31 cellular contexts compared by ENCODE assay signal in the genomic region with DNA sequence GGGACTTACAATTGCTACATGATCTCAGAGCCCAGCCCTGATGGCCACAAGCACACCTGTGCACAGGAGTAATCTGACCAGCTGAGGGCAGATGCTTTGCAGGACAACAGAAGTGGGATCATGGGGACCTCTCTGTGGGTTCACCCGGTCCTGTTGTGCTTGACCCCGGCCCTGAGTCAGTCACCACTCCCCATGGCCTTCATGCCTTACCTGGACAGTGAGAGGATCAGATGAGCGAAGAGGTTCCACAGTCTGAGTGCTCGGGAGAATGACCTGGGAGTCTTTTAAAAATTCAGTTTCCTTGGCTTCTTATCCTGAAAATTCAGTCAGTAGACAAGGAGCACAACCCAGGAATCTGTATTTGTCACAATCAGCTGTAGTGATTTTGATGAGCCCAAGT.
"Had no signal": no experiment of that assay in that cellular context is flagged by ENCODE, and none has a peak within 500 bp of the region (broad histone marks: within the 10 kb centered on the region; RNA-seq: fewer than 3 reads in every experiment).

No MANE protein-coding gene starts in this region.

- DNase-seq: activated B cell treated with CpG ODN at 0.5 μM for 24 hours; activated CD4-positive, alpha-beta memory T cell treated with anti-CD3 and anti-CD28 coated beads for 36 hours; activated CD4-positive, alpha-beta T cell treated with anti-CD3 and anti-CD28 coated beads, Interleukin-2, amount 50 U/mL, for 1 hour; activated CD8-positive, alpha-beta memory T cell treated with anti-CD3 and anti-CD28 coated beads, Interleukin-2, amount 10 ng/mL, durations not matched to agents 7 days and 5 days; activated CD8-positive, alpha-beta memory T cell treated with anti-CD3 and anti-CD28 coated beads, Interleukin-2, amount 50 U/mL, for 4 hours; activated CD8-positive, alpha-beta T cell treated with anti-CD3 and anti-CD28 coated beads, Interleukin-2, amount 10 ng/mL, durations not matched to agents 7 days and 5 days; activated effector memory CD4-positive, alpha-beta T cell treated with anti-CD3 and anti-CD28 coated beads, Interleukin-2, amount 50 U/mL, for 16 hours; activated naive CD4-positive, alpha-beta T cell treated with anti-CD3 and anti-CD28 coated beads for 36 hours; activated naive CD8-positive, alpha-beta T cell treated with anti-CD3 and anti-CD28 coated beads for 36 hours; activated naive CD8-positive, alpha-beta T cell treated with anti-CD3 and anti-CD28 coated beads, Interleukin-2, amount 50 U/mL, for 24 hours; activated T-cell treated with anti-CD3 and anti-CD28 coated beads, Interleukin-2, amount 50 U/mL, for 1 hour; activated T-cell treated with anti-CD3 and anti-CD28 coated beads, Interleukin-2, amount 50 U/mL, for 48 hours; adrenal gland; amygdala; aorta; body of pancreas; caudate nucleus; effector CD8-positive, alpha-beta T cell; foreskin keratinocyte; gastrocnemius medialis; glutamatergic neuron; heart left ventricle; T-helper 1 cell; T-helper 17 cell; T1000; WERI-Rb-1 had no signal

- H3K4me3 Mint-ChIP-seq: activated B cell treated with CpG ODN at 0.5 μM for 24 hours; activated CD4-positive, alpha-beta memory T cell treated with anti-CD3 and anti-CD28 coated beads for 36 hours; activated CD8-positive, alpha-beta memory T cell treated with anti-CD3 and anti-CD28 coated beads, Interleukin-2, amount 10 ng/mL, durations not matched to agents 7 days and 5 days; activated CD8-positive, alpha-beta T cell treated with anti-CD3 and anti-CD28 coated beads, Interleukin-2, amount 10 ng/mL, durations not matched to agents 7 days and 5 days; activated naive CD4-positive, alpha-beta T cell treated with anti-CD3 and anti-CD28 coated beads for 36 hours; activated naive CD4-positive, alpha-beta T cell treated with anti-CD3 and anti-CD28 coated beads, Interleukin-2, amount 50 U/mL, for 24 hours; activated naive CD8-positive, alpha-beta T cell treated with anti-CD3 and anti-CD28 coated beads for 36 hours; activated naive CD8-positive, alpha-beta T cell treated with anti-CD3 and anti-CD28 coated beads, Interleukin-2, amount 50 U/mL, for 24 hours; activated T-helper 1 cell treated with anti-CD3 and anti-CD28 coated beads, Interleukin-12 subunit alpha, Interleukin-12 subunit beta, Interleukin-2, Interleukin-4 antibody, amounts not matched to agents 30 ng/mL and 10 ng/mL and 1 ng/mL, durations not matched to agents 14 hours and 24 hours and 36 hours; T-helper 17 cell; T-helper 2 cell treated with Interferon-gamma antibody and Interleukin-4, amounts not matched to agents 5 μg/mL and 100 μg/mL, for 36 hours had no signal

- H3K27ac ChIP-seq: adrenal gland, body of pancreas, foreskin keratinocyte, gastrocnemius medialis, heart left ventricle, WERI-Rb-1 had no signal

- H3K27me3 Mint-ChIP-seq: activated B cell treated with CpG ODN at 0.5 μM for 24 hours; activated CD8-positive, alpha-beta memory T cell treated with anti-CD3 and anti-CD28 coated beads, Interleukin-2, amount 10 ng/mL, durations not matched to agents 7 days and 5 days; activated naive CD4-positive, alpha-beta T cell treated with anti-CD3 and anti-CD28 coated beads, Interleukin-2, amount 50 U/mL, for 24 hours; activated naive CD8-positive, alpha-beta T cell treated with anti-CD3 and anti-CD28 coated beads for 36 hours; activated naive CD8-positive, alpha-beta T cell treated with anti-CD3 and anti-CD28 coated beads, Interleukin-2, amount 50 U/mL, for 24 hours had no signal

- H3K36me3 ChIP-seq: adrenal gland, gastrocnemius medialis, heart left ventricle, WERI-Rb-1 had no signal

- H3K4me3 ChIP-seq: adrenal gland, body of pancreas, gastrocnemius medialis, heart left ventricle had no signal

- H3K9me3 ChIP-seq: adrenal gland, body of pancreas, gastrocnemius medialis, heart left ventricle had no signal

- H3K27me3 ChIP-seq: adrenal gland, body of pancreas, foreskin keratinocyte, gastrocnemius medialis, heart left ventricle had no signal

- H3K4me1 ChIP-seq: adrenal gland, body of pancreas, foreskin keratinocyte, gastrocnemius medialis, heart left ventricle had no signal

- H3K27ac Mint-ChIP-seq: activated B cell treated with CpG ODN at 0.5 μM for 24 hours; activated CD4-positive, alpha-beta memory T cell treated with anti-CD3 and anti-CD28 coated beads for 36 hours; activated CD8-positive, alpha-beta memory T cell treated with anti-CD3 and anti-CD28 coated beads, Interleukin-2, amount 10 ng/mL, durations not matched to agents 7 days and 5 days; activated CD8-positive, alpha-beta T cell treated with anti-CD3 and anti-CD28 coated beads, Interleukin-2, amount 10 ng/mL, durations not matched to agents 7 days and 5 days; activated naive CD4-positive, alpha-beta T cell treated with anti-CD3 and anti-CD28 coated beads for 36 hours; activated naive CD4-positive, alpha-beta T cell treated with anti-CD3 and anti-CD28 coated beads, Interleukin-2, amount 50 U/mL, for 24 hours; activated naive CD8-positive, alpha-beta T cell treated with anti-CD3 and anti-CD28 coated beads for 36 hours; activated naive CD8-positive, alpha-beta T cell treated with anti-CD3 and anti-CD28 coated beads, Interleukin-2, amount 50 U/mL, for 24 hours; activated T-helper 1 cell treated with anti-CD3 and anti-CD28 coated beads, Interleukin-12 subunit alpha, Interleukin-12 subunit beta, Interleukin-2, Interleukin-4 antibody, amounts not matched to agents 30 ng/mL and 10 ng/mL and 1 ng/mL, durations not matched to agents 14 hours and 24 hours and 36 hours; activated T-helper 2 cell treated with anti-CD3 and anti-CD28 coated beads, Interferon-gamma antibody, Interleukin-2, Interleukin-4, amounts not matched to agents 10 μg/mL and 5 μg/mL and 100 μg/mL, durations not matched to agents 14 hours and 24 hours and 36 hours; T-helper 17 cell; T-helper 2 cell treated with Interferon-gamma antibody and Interleukin-4, amounts not matched to agents 5 μg/mL and 100 μg/mL, for 36 hours had no signal

- H3K36me3 Mint-ChIP-seq: activated CD4-positive, alpha-beta memory T cell treated with anti-CD3 and anti-CD28 coated beads for 36 hours; activated CD8-positive, alpha-beta memory T cell treated with anti-CD3 and anti-CD28 coated beads, Interleukin-2, amount 10 ng/mL, durations not matched to agents 7 days and 5 days; activated naive CD4-positive, alpha-beta T cell treated with anti-CD3 and anti-CD28 coated beads, Interleukin-2, amount 50 U/mL, for 24 hours; activated naive CD8-positive, alpha-beta T cell treated with anti-CD3 and anti-CD28 coated beads for 36 hours had no signal

- H3K9me3 Mint-ChIP-seq: activated B cell treated with CpG ODN at 0.5 μM for 24 hours; activated CD4-positive, alpha-beta memory T cell treated with anti-CD3 and anti-CD28 coated beads for 36 hours; activated naive CD4-positive, alpha-beta T cell treated with anti-CD3 and anti-CD28 coated beads for 36 hours; activated naive CD4-positive, alpha-beta T cell treated with anti-CD3 and anti-CD28 coated beads, Interleukin-2, amount 50 U/mL, for 24 hours; activated naive CD8-positive, alpha-beta T cell treated with anti-CD3 and anti-CD28 coated beads for 36 hours; activated naive CD8-positive, alpha-beta T cell treated with anti-CD3 and anti-CD28 coated beads, Interleukin-2, amount 50 U/mL, for 24 hours; activated T-helper 1 cell treated with anti-CD3 and anti-CD28 coated beads, Interleukin-12 subunit alpha, Interleukin-12 subunit beta, Interleukin-2, Interleukin-4 antibody, amounts not matched to agents 30 ng/mL and 10 ng/mL and 1 ng/mL, durations not matched to agents 14 hours and 24 hours and 36 hours; activated T-helper 2 cell treated with anti-CD3 and anti-CD28 coated beads, Interferon-gamma antibody, Interleukin-2, Interleukin-4, amounts not matched to agents 10 μg/mL and 5 μg/mL and 100 μg/mL, durations not matched to agents 14 hours and 24 hours and 36 hours; T-helper 2 cell treated with Interferon-gamma antibody and Interleukin-4, amounts not matched to agents 5 μg/mL and 100 μg/mL, for 36 hours had no signal

- FAIRE-seq: colon had no signal

- H3K4me1 Mint-ChIP-seq: activated B cell treated with CpG ODN at 0.5 μM for 24 hours; activated CD8-positive, alpha-beta memory T cell treated with anti-CD3 and anti-CD28 coated beads, Interleukin-2, amount 10 ng/mL, durations not matched to agents 7 days and 5 days; activated naive CD4-positive, alpha-beta T cell treated with anti-CD3 and anti-CD28 coated beads, Interleukin-2, amount 50 U/mL, for 24 hours; activated naive CD8-positive, alpha-beta T cell treated with anti-CD3 and anti-CD28 coated beads for 36 hours; activated naive CD8-positive, alpha-beta T cell treated with anti-CD3 and anti-CD28 coated beads, Interleukin-2, amount 50 U/mL, for 24 hours; T-helper 17 cell had no signal
